ENCODE assay signal across 30 cellular contexts in genomic region chr6:113871975-113872374, GRCh38. TPM values are rescaled to one million over a fixed set of nuclear protein-coding genes. Genes with fewer than 3 reads are reported as not detected.
A peak's percentile ranks its signal among the peaks of the same experiment; 100 is the strongest.
DNase-seq lines count a peak whose midpoint lies in the region; ATAC-seq and TF ChIP-seq lines count a peak whose summit lies in the region.
"Had no signal": no experiment of that assay in that cellular context is flagged by ENCODE, and none has a peak within 500 bp of the region (broad histone marks: within the 10 kb centered on the region; RNA-seq: fewer than 3 reads in every experiment).

No MANE protein-coding gene starts in this region.

- H3K36me3 ChIP-seq in A673 (ENCODE audit: insufficient read depth, low read length, poor library complexity, severe bottlenecking) = no peaks in the 10 kb centered on the region
- H3K36me3 ChIP-seq: ascending aorta, cardiac muscle cell, SJSA1 had no signal

- TF ChIP-seq CTCF in epithelial cell of proximal tubule (conservative IDR thresholded peaks at IDR 0.05; ENCODE audit: low read depth, low read length) = no peak
- no peak for TF ChIP-seq CTCF in A673 (conservative IDR thresholded peaks at IDR 0.05; ENCODE audit: low read depth, low read length)
- TF ChIP-seq CTCF in natural killer cell (IDR thresholded peaks at IDR 0.05) = no peak

- no peaks in the 10 kb centered on the region for H3K36me3 Mint-ChIP-seq in stimulated activated memory B cell treated with anti-CD40 and anti-IgM and Interleukin-4, amounts not matched to agents 10 μg/mL and 1 μg/mL and 100 μg/mL, for 72 hours
- no peaks in the 10 kb centered on the region for H3K36me3 Mint-ChIP-seq in natural killer cell
- H3K36me3 Mint-ChIP-seq: activated CD8-positive, alpha-beta memory T cell treated with anti-CD3 and anti-CD28 coated beads, Interleukin-2, amount 10 ng/mL, durations not matched to agents 7 days and 5 days had no signal

- H3K27me3 Mint-ChIP-seq in stimulated activated memory B cell treated with anti-CD40 and anti-IgM and Interleukin-4, amounts not matched to agents 10 μg/mL and 1 μg/mL and 100 μg/mL, for 72 hours = no peaks in the 10 kb centered on the region
- peaks cover 4 to 5% of the 10 kb centered on the region in 2 donors for H3K27me3 Mint-ChIP-seq in natural killer cell (ENCODE audit: low read depth in 2 of 2)
- H3K27me3 Mint-ChIP-seq: activated B cell treated with CpG ODN at 0.5 μM for 24 hours had no signal

- intact Hi-C loops in A673 (cut with micrococcal nuclease; ENCODE audit: unreplicated experiment) (no loop called here), natural killer cell (cut with micrococcal nuclease) (no loop called here)

- ATAC-seq in GM21529 (IDR thresholded peaks at IDR 0.05; ENCODE audit: unreplicated experiment) (peak; percentile 30), HG02610 (IDR thresholded peaks at IDR 0.05; ENCODE audit: unreplicated experiment) (no peak), natural killer cell (no peak)
- no peak for ATAC-seq in stimulated activated memory B cell treated with anti-CD40 and anti-IgM and Interleukin-4, amounts not matched to agents 10 μg/mL and 1 μg/mL and 100 μg/mL, for 72 hours
- ATAC-seq: activated CD8-positive, alpha-beta memory T cell treated with anti-CD3 and anti-CD28 coated beads, Interleukin-2, amount 10 ng/mL, durations not matched to agents 7 days and 5 days; activated T-cell treated with anti-CD3 and anti-CD28 coated beads, Interleukin-2, amount 50 U/mL, for 4 hours; HCT116; stimulated activated naive CD8-positive, alpha-beta T cell treated with anti-CD3 and anti-CD28 coated beads, Interleukin-15, Interleukin-2, amounts not matched to agents 100 U/mL and 50 U/mL, for 24 hours had no signal

- H3K27ac Mint-ChIP-seq in stimulated activated memory B cell treated with anti-CD40 and anti-IgM and Interleukin-4, amounts not matched to agents 10 μg/mL and 1 μg/mL and 100 μg/mL, for 72 hours = no peak overlapping the region
- no peak overlapping the region for H3K27ac Mint-ChIP-seq in natural killer cell
- H3K27ac Mint-ChIP-seq: activated B cell treated with CpG ODN at 0.5 μM for 24 hours; activated CD8-positive, alpha-beta memory T cell treated with anti-CD3 and anti-CD28 coated beads, Interleukin-2, amount 10 ng/mL, durations not matched to agents 7 days and 5 days; CD4-positive, alpha-beta T cell; nephron progenitor cell had no signal

- H3K27ac ChIP-seq in A673 (ENCODE audit: low read depth, low read length, poor library complexity, severe bottlenecking) = no peak overlapping the region
- H3K27ac ChIP-seq: ascending aorta, cardiac muscle cell, SJSA1, testis had no signal

- peak; percentile 9 for DNase-seq in NOMO-1 treated with DMSO at 0.1 percent for 48 hours (lab: John Stamatoyannopoulos, UW; ENCODE audit: unreplicated experiment)
- no peak for DNase-seq in NOMO-1 treated with dmso at 0.1 percent for 144 hours (lab: John Stamatoyannopoulos, UW; ENCODE audit: unreplicated experiment)
- no peak for DNase-seq in epithelial cell of proximal tubule (ENCODE audit: low read depth)
- no peak for DNase-seq in A673 (ENCODE audit: low spot score)
- no peak for DNase-seq in natural killer cell
- DNase-seq: 8988T; activated B cell treated with CpG ODN at 0.5 μM for 24 hours; activated CD8-positive, alpha-beta memory T cell treated with anti-CD3 and anti-CD28 coated beads, Interleukin-2, amount 10 ng/mL, durations not matched to agents 7 days and 5 days; activated gamma-delta T cell; activated T-cell treated with anti-CD3 and anti-CD28 coated beads, Interleukin-2, amount 50 U/mL, for 4 hours; CD4-positive, alpha-beta T cell; effector CD4-positive, alpha-beta T cell; EL; hypothalamus; NCI-H1092; NCI-H1694; NCI-H446 treated with DMSO at 0.1 percent for 48 hours; NCI-H82; nephron progenitor cell; RPMI8226; stimulated activated naive CD8-positive, alpha-beta T cell treated with anti-CD3 and anti-CD28 coated beads, Interleukin-15, Interleukin-2, amounts not matched to agents 100 U/mL and 50 U/mL, for 24 hours; testis had no signal

- no peaks in the 10 kb centered on the region for H3K27me3 ChIP-seq in A673 (replicated peaks; ENCODE audit: insufficient read depth, low read depth, low read length, poor library complexity)
- H3K27me3 ChIP-seq: ascending aorta, cardiac muscle cell, SJSA1, testis had no signal

- H3K4me1 Mint-ChIP-seq in stimulated activated memory B cell treated with anti-CD40 and anti-IgM and Interleukin-4, amounts not matched to agents 10 μg/mL and 1 μg/mL and 100 μg/mL, for 72 hours = peaks cover 9% of the 10 kb centered on the region
- peaks cover 6 to 9% of the 10 kb centered on the region in 2 donors for H3K4me1 Mint-ChIP-seq in natural killer cell

- CTCF ChIA-PET in A673 (lab: Charles Lee) = no interaction called here

- peak overlapping the region; percentile 15 for H3K4me3 Mint-ChIP-seq in stimulated activated memory B cell treated with anti-CD40 and anti-IgM and Interleukin-4, amounts not matched to agents 10 μg/mL and 1 μg/mL and 100 μg/mL, for 72 hours
- no peak overlapping the region for H3K4me3 Mint-ChIP-seq in natural killer cell
- H3K4me3 Mint-ChIP-seq: activated B cell treated with CpG ODN at 0.5 μM for 24 hours; activated CD8-positive, alpha-beta memory T cell treated with anti-CD3 and anti-CD28 coated beads, Interleukin-2, amount 10 ng/mL, durations not matched to agents 7 days and 5 days; activated T-cell treated with anti-CD3 and anti-CD28 coated beads, Interleukin-2, amount 50 U/mL, for 4 hours; CD4-positive, alpha-beta T cell; nephron progenitor cell had no signal

- H3K4me3 ChIP-seq in epithelial cell of proximal tubule (ENCODE audit: low read depth, low read length) = peak overlapping the region; percentile 31
- no peak overlapping the region for H3K4me3 ChIP-seq in A673 (ENCODE audit: low read depth, low read length, poor library complexity, severe bottlenecking)
- H3K4me3 ChIP-seq: cardiac muscle cell, SJSA1, smooth muscle cell, testis had no signal

- H3K9me3 ChIP-seq in A673 (ENCODE audit: low read depth, low read length, poor library complexity, severe bottlenecking) = no peaks in the 10 kb centered on the region
- H3K9me3 ChIP-seq: ascending aorta, SJSA1, testis had no signal

- BruUV-seq in A673 (replicated peaks; lab: Mats Ljungman, UMichigan) = no TSS peak

- H3K4me1 ChIP-seq in A673 (ENCODE audit: insufficient read depth, low read length, poor library complexity, severe bottlenecking) = no peaks in the 10 kb centered on the region
- H3K4me1 ChIP-seq: ascending aorta, testis had no signal

- POLR2A ChIA-PET in A673 (lab: Charles Lee; ENCODE audit: low non-redundant PET) = no interaction called here

- no peaks in the 10 kb centered on the region for H3K9me3 Mint-ChIP-seq in stimulated activated memory B cell treated with anti-CD40 and anti-IgM and Interleukin-4, amounts not matched to agents 10 μg/mL and 1 μg/mL and 100 μg/mL, for 72 hours
- no peaks in the 10 kb centered on the region for H3K9me3 Mint-ChIP-seq in natural killer cell
- H3K9me3 Mint-ChIP-seq: activated B cell treated with CpG ODN at 0.5 μM for 24 hours; activated T-cell treated with anti-CD3 and anti-CD28 coated beads, Interleukin-2, amount 50 U/mL, for 4 hours; CD4-positive, alpha-beta T cell; nephron progenitor cell had no signal

RNA-seq across cellular contexts. Expression of gene MARCKS, which starts 14.8 kb away (rescaled TPM):
- total RNA-seq in epithelial cell of proximal tubule = 133 and 177 TPM in 2 replicates
- total RNA-seq in A673 (2021) = 95.9 and 110 TPM in 2 replicates
- total RNA-seq in natural killer cell = 1 to 10 TPM; 2.1 to 9.2 (median 8.6) TPM
